ENCODE assay signal across 19 cellular contexts in genomic region chr5:173003360-173003759, GRCh38. TPM values are rescaled to one million over a fixed set of nuclear protein-coding genes. Genes with fewer than 3 reads are reported as not detected.
DNase-seq lines count a peak whose midpoint lies in the region; ATAC-seq and TF ChIP-seq lines count a peak whose summit lies in the region.
"Had no signal": no experiment of that assay in that cellular context is flagged by ENCODE, and none has a peak within 500 bp of the region (broad histone marks: within the 10 kb centered on the region; RNA-seq: fewer than 3 reads in every experiment).

No MANE protein-coding gene starts in this region.

- H3K4me3 Mint-ChIP-seq in WTC11 = no peak overlapping the region
- peak overlapping the region in 3 of 5 donors; percentile 3 to 15 (median 5) for H3K4me3 Mint-ChIP-seq in immature natural killer cell

- H3K27ac ChIP-seq in cardiac muscle cell = peak overlapping the region; percentile 48
- H3K27ac ChIP-seq: coronary artery, lower lobe of right lung, SK-N-MC had no signal

- intact Hi-C loops in Right ventricle myocardium inferior (cut with DNase I) = no loop called here

- H3K4me1 Mint-ChIP-seq in WTC11 (peaks cover 11% of the 10 kb centered on the region), immature natural killer cell (peaks cover 87 to 91% of the 10 kb centered on the region in 2 donors)

- no peaks in the 10 kb centered on the region for H3K9me3 ChIP-seq in cardiac muscle cell (ENCODE audit: low read depth)
- H3K9me3 ChIP-seq: lower lobe of right lung had no signal

- H3K36me3 ChIP-seq in cardiac muscle cell = no peaks in the 10 kb centered on the region

- H3K9me3 Mint-ChIP-seq in WTC11 = no peaks in the 10 kb centered on the region
- no peaks in the 10 kb centered on the region for H3K9me3 Mint-ChIP-seq in immature natural killer cell

- no peaks in the 10 kb centered on the region for H3K27me3 Mint-ChIP-seq in WTC11 (ENCODE audit: low read depth)
- peaks cover 0 to 3% (median 2%) of the 10 kb centered on the region in 3 donors for H3K27me3 Mint-ChIP-seq in immature natural killer cell (ENCODE audit: low read depth in 3 of 3)

- POLR2A ChIA-PET in WTC11 (lab: Charles Lee) = no interaction called here

- H3K4me3 ChIP-seq in cardiac muscle cell = no peak overlapping the region
- H3K4me3 ChIP-seq: coronary artery, lower lobe of right lung, SK-N-MC had no signal

- no peak for TF ChIP-seq CTCF in cardiac muscle cell (IDR thresholded peaks at IDR 0.05; ENCODE audit: low read depth, low read length)
- TF ChIP-seq CTCF in WTC11 (IDR thresholded peaks at IDR 0.05) = no peak

- no peaks in the 10 kb centered on the region for H3K36me3 Mint-ChIP-seq in WTC11
- peaks cover 0 to 3% (median 0%) of the 10 kb centered on the region in 3 donors for H3K36me3 Mint-ChIP-seq in immature natural killer cell

- no peaks in the 10 kb centered on the region for H3K4me1 ChIP-seq in cardiac muscle cell (ENCODE audit: low read depth)

- CTCF ChIA-PET in WTC11 (lab: Charles Lee) = interaction anchor here (0.6 kb wide), 1 partner anchor 9 kb away, joined by 3 read pairs; no protein-coding TSS in a partner anchor

- H3K27me3 ChIP-seq in cardiac muscle cell = no peaks in the 10 kb centered on the region

- H3K27ac Mint-ChIP-seq in WTC11 (peak overlapping the region; percentile 40; the same call in 1 of the 2 replicates), immature natural killer cell (peak overlapping the region; percentile 17 to 66 (median 42))

- no peak for DNase-seq in cardiac muscle cell (ENCODE audit: low read depth in 1 of 2, low spot score in 1 of 2)
- DNase-seq in Right ventricle myocardium inferior (ENCODE audit: missing footprints) = no peak
- no peak for DNase-seq in WTC11 (ENCODE audit: low spot score)
- no peak for DNase-seq in immature natural killer cell
- DNase-seq in erythroblast (lab: John Stamatoyannopoulos, UW) = no peak
- no peak for DNase-seq in AG20443 (ENCODE audit: low spot score)
- no peak for DNase-seq in hippocampal formation (lab: John Stamatoyannopoulos, UW)
- DNase-seq: activated CD4-positive, alpha-beta T cell treated with anti-CD3 and anti-CD28 coated beads for 4 hours; C1 segment of cervical spinal cord; DMS153; lower lobe of right lung; NCI-H1105; NCI-H1930; nucleus accumbens; RPMI8226; T-helper 2 cell had no signal

- ATAC-seq in Right ventricle myocardium inferior (no peak), WTC11 (no peak)
- ATAC-seq: HCT116, lower lobe of right lung had no signal

- no peak for TF ChIP-seq POLR2A in erythroblast (IDR thresholded peaks at IDR 0.05; ENCODE audit: low read length)

TF ChIP-seq in WTC11, 78 proteins besides CTCF, POLR2A, EP300 and RAD21:
- no peak for TF ChIP-seq ZNF281 (CRISPR knock-in tag; IDR thresholded peaks at IDR 0.05)
- no peak for TF ChIP-seq ZNF416 (CRISPR knock-in tag; IDR thresholded peaks at IDR 0.05)
- no peak for TF ChIP-seq FOXK1 (CRISPR knock-in tag; IDR thresholded peaks at IDR 0.05)
- no peak for TF ChIP-seq PRDM15 (CRISPR knock-in tag; IDR thresholded peaks at IDR 0.05)
- no peak for TF ChIP-seq TEAD1 (CRISPR knock-in tag; IDR thresholded peaks at IDR 0.05)
- TF ChIP-seq NFE2L1 (CRISPR knock-in tag; IDR thresholded peaks at IDR 0.05) = no peak
- no peak for TF ChIP-seq CDX4 (CRISPR knock-in tag; IDR thresholded peaks at IDR 0.05; ENCODE audit: borderline replicate concordance)
- no peak for TF ChIP-seq NR2C2 (CRISPR knock-in tag; IDR thresholded peaks at IDR 0.05)
- no peak for TF ChIP-seq MAX (CRISPR knock-in tag; IDR thresholded peaks at IDR 0.05)
- no peak for TF ChIP-seq E2F1 (CRISPR knock-in tag; IDR thresholded peaks at IDR 0.05)
- TF ChIP-seq GABPB1 (CRISPR knock-in tag; IDR thresholded peaks at IDR 0.05) = no peak

RNA-seq across cellular contexts. Expression of gene ATP6V0E1, which starts 19.8 kb away (rescaled TPM):
- total RNA-seq in cardiac muscle cell (52.2 and 64.2 TPM in 2 replicates), Right ventricle myocardium inferior (167 TPM), WTC11 (2021) (72.7 to 80.9 TPM (median 77.1 TPM) in 3 replicates)
- polyA plus RNA-seq in cardiac muscle cell (224 and 301 TPM in 2 replicates), immature natural killer cell (100 to 1,000 TPM; 474 to 487 (median 485) TPM)

RNA-seq across cellular contexts. Expression of gene RPL26L1, which starts 44.1 kb away (rescaled TPM):
- total RNA-seq in cardiac muscle cell (56.7 and 73.4 TPM in 2 replicates), Right ventricle myocardium inferior (23.9 TPM), WTC11 (2021) (46.2 to 52.2 TPM (median 51.9 TPM) in 3 replicates)
- polyA plus RNA-seq in cardiac muscle cell (91.4 and 108 TPM in 2 replicates), immature natural killer cell (10 to 100 TPM; 32.6 to 35.5 (median 33.2) TPM)

RNA-seq across cellular contexts. Expression of gene CREBRF, which starts 52.8 kb away (rescaled TPM):
- total RNA-seq in cardiac muscle cell (11.6 and 11.9 TPM in 2 replicates), Right ventricle myocardium inferior (23.9 TPM), WTC11 (2021) (5.7 to 7.2 TPM (median 6.3 TPM) in 3 replicates)
- polyA plus RNA-seq in cardiac muscle cell (5.8 and 18.0 TPM in 2 replicates), immature natural killer cell (10 to 100 TPM; 40.6 to 71.2 (median 48.5) TPM)
